1 cellular context compared by ENCODE assay signal in genomic region chr2:66103581-66103980, GRCh38.
TF ChIP-seq lines count a peak whose summit lies in the region.

No MANE protein-coding gene starts in this region.

TF ChIP-seq in WTC11, 78 proteins besides CTCF, POLR2A, EP300 and RAD21 (continued from another document):
- TF ChIP-seq USF1 (CRISPR knock-in tag; IDR thresholded peaks at IDR 0.05) = no peak
- no peak for TF ChIP-seq ZBTB21 (CRISPR knock-in tag; IDR thresholded peaks at IDR 0.05; ENCODE audit: borderline replicate concordance)
- no peak for TF ChIP-seq ZMAT4 (CRISPR knock-in tag; IDR thresholded peaks at IDR 0.05)
- no peak for TF ChIP-seq PRDM15 (CRISPR knock-in tag; IDR thresholded peaks at IDR 0.05)
- TF ChIP-seq ZNF416 (CRISPR knock-in tag; IDR thresholded peaks at IDR 0.05) = no peak
- TF ChIP-seq MXD4 (CRISPR knock-in tag; IDR thresholded peaks at IDR 0.05; ENCODE audit: borderline replicate concordance) = no peak
- TF ChIP-seq AR (CRISPR knock-in tag; IDR thresholded peaks at IDR 0.05) = no peak
- no peak for TF ChIP-seq TCF7 (CRISPR knock-in tag; IDR thresholded peaks at IDR 0.05; ENCODE audit: low read depth)
- TF ChIP-seq ZSCAN18 (CRISPR knock-in tag; IDR thresholded peaks at IDR 0.05) = no peak
- no peak for TF ChIP-seq FOXP4 (CRISPR knock-in tag; IDR thresholded peaks at IDR 0.05)
